ENCODE assay signal across 12 cellular contexts in the genomic region with DNA sequence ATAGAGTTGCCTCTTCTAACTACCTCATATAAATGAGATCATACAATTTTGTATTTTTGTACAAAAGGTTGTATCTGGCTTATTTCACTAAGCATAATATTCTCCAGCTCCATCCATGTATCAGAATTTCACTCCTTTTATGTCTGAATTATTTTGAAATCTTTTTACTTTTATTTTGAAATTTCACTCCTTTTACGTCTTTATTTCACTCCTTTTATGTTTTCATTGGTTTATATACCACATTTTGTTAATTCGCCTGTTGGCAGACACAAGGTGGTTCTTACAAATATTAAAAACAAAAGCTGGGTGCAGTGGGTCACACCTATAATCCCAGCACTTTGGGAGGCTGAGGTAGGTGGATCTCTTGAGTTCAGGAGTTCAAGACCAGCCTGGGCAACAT. TPM values are rescaled to one million over a fixed set of nuclear protein-coding genes. Genes with fewer than 3 reads are reported as not detected.
A peak's percentile ranks its signal among the peaks of the same experiment; 100 is the strongest.
DNase-seq lines count a peak whose midpoint lies in the region; ATAC-seq and TF ChIP-seq lines count a peak whose summit lies in the region.
"Had no signal": no experiment of that assay in that cellular context is flagged by ENCODE, and none has a peak within 500 bp of the region (broad histone marks: within the 10 kb centered on the region; RNA-seq: fewer than 3 reads in every experiment).

No MANE protein-coding gene starts in this region.

- H3K4me1 Mint-ChIP-seq in activated CD4-positive, alpha-beta T cell treated with anti-CD3 and anti-CD28 coated beads, Interleukin-2, amount 10 ng/mL, durations not matched to agents 24 days and 14 days: peaks cover 47% of the 10 kb centered on the region
- peaks cover 12 to 14% of the 10 kb centered on the region in 2 donors for H3K4me1 Mint-ChIP-seq in natural killer cell
- peaks cover 34 to 43% of the 10 kb centered on the region in 2 donors for H3K4me1 Mint-ChIP-seq in natural killer cell treated with Interleukin-12 subunit alpha and Interleukin-12 subunit beta and Interleukin-15 and Interleukin-18, amount 100 ng/mL, for 72 hours (ENCODE audit: low read depth in 2 of 2)
- peaks cover 54% of the 10 kb centered on the region for H3K4me1 Mint-ChIP-seq in activated T-helper 2 cell treated with anti-CD3 and anti-CD28 coated beads, Interferon-gamma antibody, Interleukin-2, Interleukin-4, amounts not matched to agents 10 μg/mL and 5 μg/mL and 100 μg/mL, durations not matched to agents 14 hours and 24 hours and 36 hours (ENCODE audit: low read depth)

- no peaks in the 10 kb centered on the region for H3K27me3 Mint-ChIP-seq in activated CD4-positive, alpha-beta T cell treated with anti-CD3 and anti-CD28 coated beads, Interleukin-2, amount 10 ng/mL, durations not matched to agents 24 days and 14 days
- H3K27me3 Mint-ChIP-seq in natural killer cell (ENCODE audit: low read depth in 2 of 2): no peaks in the 10 kb centered on the region
- no peaks in the 10 kb centered on the region for H3K27me3 Mint-ChIP-seq in natural killer cell treated with Interleukin-12 subunit alpha and Interleukin-12 subunit beta and Interleukin-15 and Interleukin-18, amount 100 ng/mL, for 72 hours
- no peaks in the 10 kb centered on the region for H3K27me3 Mint-ChIP-seq in activated T-helper 2 cell treated with anti-CD3 and anti-CD28 coated beads, Interferon-gamma antibody, Interleukin-2, Interleukin-4, amounts not matched to agents 10 μg/mL and 5 μg/mL and 100 μg/mL, durations not matched to agents 14 hours and 24 hours and 36 hours (ENCODE audit: low read depth)

- peaks cover 28% of the 10 kb centered on the region for H3K36me3 Mint-ChIP-seq in activated CD4-positive, alpha-beta T cell treated with anti-CD3 and anti-CD28 coated beads, Interleukin-2, amount 10 ng/mL, durations not matched to agents 24 days and 14 days (ENCODE audit: low read depth)
- H3K36me3 Mint-ChIP-seq in natural killer cell: no peaks in the 10 kb centered on the region
- peaks cover 6% of the 10 kb centered on the region for H3K36me3 Mint-ChIP-seq in natural killer cell treated with Interleukin-12 subunit alpha and Interleukin-12 subunit beta and Interleukin-15 and Interleukin-18, amount 100 ng/mL, for 72 hours
- H3K36me3 Mint-ChIP-seq in activated T-helper 2 cell treated with anti-CD3 and anti-CD28 coated beads, Interferon-gamma antibody, Interleukin-2, Interleukin-4, amounts not matched to agents 10 μg/mL and 5 μg/mL and 100 μg/mL, durations not matched to agents 14 hours and 24 hours and 36 hours (ENCODE audit: low read depth): peaks cover 32% of the 10 kb centered on the region

- intact Hi-C loops in activated CD4-positive, alpha-beta T cell treated with anti-CD3 and anti-CD28 coated beads, Interleukin-2, amount 10 ng/mL, durations not matched to agents 24 days and 14 days (cut with micrococcal nuclease): no loop called here
- intact Hi-C loops in natural killer cell (cut with micrococcal nuclease): no loop called here
- intact Hi-C loops in activated T-helper 2 cell treated with anti-CD3 and anti-CD28 coated beads, Interferon-gamma antibody, Interleukin-2, Interleukin-4, amounts not matched to agents 10 μg/mL and 5 μg/mL and 100 μg/mL, durations not matched to agents 14 hours and 24 hours and 36 hours (cut with micrococcal nuclease): no loop called here

- no peak for DNase-seq in activated CD4-positive, alpha-beta T cell treated with anti-CD3 and anti-CD28 coated beads, Interleukin-2, amount 10 ng/mL, durations not matched to agents 24 days and 14 days
- no peak for DNase-seq in activated CD4-positive, alpha-beta T cell treated with anti-CD3 and anti-CD28 coated beads for 1 hour
- DNase-seq in natural killer cell (no peak), NCI-H2196 (lab: John Stamatoyannopoulos, UW; ENCODE audit: unreplicated experiment) (no peak), NCI-H1694 treated with DMSO at 0.1 percent for 48 hours (lab: John Stamatoyannopoulos, UW) (no peak)
- DNase-seq in natural killer cell treated with Interleukin-12 subunit alpha and Interleukin-12 subunit beta and Interleukin-15 and Interleukin-18, amount 100 ng/mL, for 72 hours (ENCODE audit: low spot score): no peak
- DNase-seq in activated T-helper 2 cell treated with anti-CD3 and anti-CD28 coated beads, Interferon-gamma antibody, Interleukin-2, Interleukin-4, amounts not matched to agents 10 μg/mL and 5 μg/mL and 100 μg/mL, durations not matched to agents 14 hours and 24 hours and 36 hours (ENCODE audit: low spot score): no peak
- DNase-seq: 8988T, AML-193, DMS 273 treated with DMSO at 0.1 percent for 48 hours, H7 had no signal

- no peaks in the 10 kb centered on the region for H3K9me3 Mint-ChIP-seq in activated CD4-positive, alpha-beta T cell treated with anti-CD3 and anti-CD28 coated beads, Interleukin-2, amount 10 ng/mL, durations not matched to agents 24 days and 14 days
- H3K9me3 Mint-ChIP-seq in natural killer cell: no peaks in the 10 kb centered on the region
- H3K9me3 Mint-ChIP-seq in natural killer cell treated with Interleukin-12 subunit alpha and Interleukin-12 subunit beta and Interleukin-15 and Interleukin-18, amount 100 ng/mL, for 72 hours: no peaks in the 10 kb centered on the region
- H3K9me3 Mint-ChIP-seq in activated T-helper 2 cell treated with anti-CD3 and anti-CD28 coated beads, Interferon-gamma antibody, Interleukin-2, Interleukin-4, amounts not matched to agents 10 μg/mL and 5 μg/mL and 100 μg/mL, durations not matched to agents 14 hours and 24 hours and 36 hours: no peaks in the 10 kb centered on the region
- H3K9me3 Mint-ChIP-seq: GM23338 had no signal

- ATAC-seq in natural killer cell: no peak
- ATAC-seq in natural killer cell treated with Interleukin-12 subunit alpha and Interleukin-12 subunit beta and Interleukin-15 and Interleukin-18, amount 100 ng/mL, for 72 hours: no peak
- ATAC-seq: GM23338 had no signal

- TF ChIP-seq CTCF in natural killer cell (IDR thresholded peaks at IDR 0.05): no peak

- no peak overlapping the region for H3K4me3 Mint-ChIP-seq in activated CD4-positive, alpha-beta T cell treated with anti-CD3 and anti-CD28 coated beads, Interleukin-2, amount 10 ng/mL, durations not matched to agents 24 days and 14 days
- H3K4me3 Mint-ChIP-seq in natural killer cell: peak overlapping the region; percentile 3
- no peak overlapping the region for H3K4me3 Mint-ChIP-seq in natural killer cell treated with Interleukin-12 subunit alpha and Interleukin-12 subunit beta and Interleukin-15 and Interleukin-18, amount 100 ng/mL, for 72 hours
- no peak overlapping the region for H3K4me3 Mint-ChIP-seq in activated T-helper 2 cell treated with anti-CD3 and anti-CD28 coated beads, Interferon-gamma antibody, Interleukin-2, Interleukin-4, amounts not matched to agents 10 μg/mL and 5 μg/mL and 100 μg/mL, durations not matched to agents 14 hours and 24 hours and 36 hours (ENCODE audit: low read depth)
- H3K4me3 Mint-ChIP-seq: GM23338 had no signal

- H3K27ac Mint-ChIP-seq in activated CD4-positive, alpha-beta T cell treated with anti-CD3 and anti-CD28 coated beads, Interleukin-2, amount 10 ng/mL, durations not matched to agents 24 days and 14 days: peak overlapping the region; percentile 32
- peak overlapping the region in 1 of 2 donors; percentile 26 for H3K27ac Mint-ChIP-seq in natural killer cell
- H3K27ac Mint-ChIP-seq in natural killer cell treated with Interleukin-12 subunit alpha and Interleukin-12 subunit beta and Interleukin-15 and Interleukin-18, amount 100 ng/mL, for 72 hours: peak overlapping the region in 1 of 2 donors; percentile 59
- H3K27ac Mint-ChIP-seq in activated T-helper 2 cell treated with anti-CD3 and anti-CD28 coated beads, Interferon-gamma antibody, Interleukin-2, Interleukin-4, amounts not matched to agents 10 μg/mL and 5 μg/mL and 100 μg/mL, durations not matched to agents 14 hours and 24 hours and 36 hours: peak overlapping the region; percentile 53
- H3K27ac Mint-ChIP-seq: GM23338 had no signal

RNA-seq across cellular contexts. Expression of gene EZH2, which starts 5.8 kb away (rescaled TPM):
- 120 and 126 TPM in 2 replicates for total RNA-seq in activated CD4-positive, alpha-beta T cell treated with anti-CD3 and anti-CD28 coated beads, Interleukin-2, amount 10 ng/mL, durations not matched to agents 24 days and 14 days
- 10 to 100 TPM; 33.4 to 42.7 (median 35.8) TPM for total RNA-seq in natural killer cell
- total RNA-seq in natural killer cell treated with Interleukin-12 subunit alpha and Interleukin-12 subunit beta and Interleukin-15 and Interleukin-18, amount 100 ng/mL, for 72 hours: 100 to 1,000 TPM in 1 of 2 donors, 10 to 100 TPM in 1; 70.6 to 113 TPM
- 91.0 and 91.7 TPM in 2 replicates for total RNA-seq in activated T-helper 2 cell treated with anti-CD3 and anti-CD28 coated beads, Interferon-gamma antibody, Interleukin-2, Interleukin-4, amounts not matched to agents 10 μg/mL and 5 μg/mL and 100 μg/mL, durations not matched to agents 14 hours and 24 hours and 36 hours
